33 cellular contexts compared by ENCODE assay signal in the genomic region with DNA sequence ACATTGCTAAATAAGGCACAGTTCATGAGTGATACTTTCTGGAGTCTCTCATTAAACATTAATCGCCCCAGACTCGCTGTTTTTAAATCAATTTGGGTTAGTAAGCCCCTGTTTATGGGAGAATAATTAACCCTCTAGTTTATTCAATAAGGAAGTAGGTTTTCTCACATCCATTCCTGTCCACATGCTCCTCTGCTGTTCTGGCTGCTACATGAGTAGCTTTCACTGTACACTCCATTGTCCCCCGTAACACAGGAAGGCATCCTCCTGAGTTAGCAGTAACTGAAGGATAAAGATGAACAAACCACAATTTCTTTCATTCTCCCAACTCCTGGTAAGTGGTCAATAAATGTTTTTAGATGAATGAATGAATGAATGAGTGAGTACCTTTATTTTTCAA.
"Had no signal": no experiment of that assay in that cellular context is flagged by ENCODE, and none has a peak within 500 bp of the region (broad histone marks: within the 10 kb centered on the region; RNA-seq: fewer than 3 reads in every experiment).

No MANE protein-coding gene starts in this region.

- H3K9me3 Mint-ChIP-seq: activated CD4-positive, alpha-beta T cell treated with anti-CD3 and anti-CD28 coated beads, Interleukin-2, amount 10 ng/mL, durations not matched to agents 24 days and 14 days; activated CD8-positive, alpha-beta T cell treated with anti-CD3 and anti-CD28 coated beads for 36 hours; activated naive CD8-positive, alpha-beta T cell treated with anti-CD3 and anti-CD28 coated beads for 36 hours had no signal

- H3K27ac ChIP-seq: brain microvascular endothelial cell, PC-9, RWPE1, WERI-Rb-1 had no signal

- H3K4me3 Mint-ChIP-seq: activated CD4-positive, alpha-beta T cell treated with anti-CD3 and anti-CD28 coated beads, Interleukin-2, amount 10 ng/mL, durations not matched to agents 24 days and 14 days; activated CD8-positive, alpha-beta T cell treated with anti-CD3 and anti-CD28 coated beads for 36 hours; activated naive CD8-positive, alpha-beta T cell treated with anti-CD3 and anti-CD28 coated beads for 36 hours; activated T-cell treated with anti-CD3 and anti-CD28 coated beads, Interleukin-2, amount 50 U/mL, for 72 hours; activated T-helper 17 cell treated with anti-CD3 and anti-CD28 coated beads, Interleukin-2, amount 50 U/mL, for 72 hours; T-cell; T-helper 17 cell had no signal

- H3K27me3 Mint-ChIP-seq: activated CD4-positive, alpha-beta T cell treated with anti-CD3 and anti-CD28 coated beads, Interleukin-2, amount 10 ng/mL, durations not matched to agents 24 days and 14 days; activated CD8-positive, alpha-beta T cell treated with anti-CD3 and anti-CD28 coated beads for 36 hours; activated T-helper 17 cell treated with anti-CD3 and anti-CD28 coated beads, Interleukin-2, amount 50 U/mL, for 72 hours; T-helper 17 cell had no signal

- H3K27me3 ChIP-seq: brain microvascular endothelial cell had no signal

- H3K36me3 Mint-ChIP-seq: activated naive CD8-positive, alpha-beta T cell treated with anti-CD3 and anti-CD28 coated beads for 36 hours; T-cell had no signal

- H3K4me2 ChIP-seq: PC-9 had no signal

- H3K27ac Mint-ChIP-seq: activated CD4-positive, alpha-beta T cell treated with anti-CD3 and anti-CD28 coated beads, Interleukin-2, amount 10 ng/mL, durations not matched to agents 24 days and 14 days; activated CD8-positive, alpha-beta T cell treated with anti-CD3 and anti-CD28 coated beads for 36 hours; activated naive CD8-positive, alpha-beta T cell treated with anti-CD3 and anti-CD28 coated beads for 36 hours; activated T-cell treated with anti-CD3 and anti-CD28 coated beads, Interleukin-2, amount 50 U/mL, for 72 hours; activated T-helper 17 cell treated with anti-CD3 and anti-CD28 coated beads, Interleukin-2, amount 50 U/mL, for 72 hours; T-cell; T-helper 17 cell had no signal

- H3K4me3 ChIP-seq: PC-9 had no signal

- H3K36me3 ChIP-seq: brain microvascular endothelial cell, WERI-Rb-1 had no signal

- DNase-seq: activated CD4-positive, alpha-beta T cell treated with anti-CD3 and anti-CD28 coated beads for 1 hour; activated CD4-positive, alpha-beta T cell treated with anti-CD3 and anti-CD28 coated beads, Interleukin-2, amount 10 ng/mL, durations not matched to agents 24 days and 14 days; activated CD4-positive, alpha-beta T cell treated with anti-CD3 and anti-CD28 coated beads, Interleukin-2, amount 50 U/mL, for 4 hours; activated CD4-positive, CD25-positive, alpha-beta regulatory T cell; activated CD8-positive, alpha-beta T cell treated with anti-CD3 and anti-CD28 coated beads for 36 hours; activated effector memory CD4-positive, alpha-beta T cell treated with anti-CD3 and anti-CD28 coated beads, Interleukin-2, amount 50 U/mL, for 16 hours; activated naive CD4-positive, alpha-beta T cell; activated naive CD4-positive, alpha-beta T cell treated with anti-CD3 and anti-CD28 coated beads, Interleukin-2, amount 50 U/mL, for 16 hours; activated naive CD8-positive, alpha-beta T cell treated with anti-CD3 and anti-CD28 coated beads for 36 hours; activated T-cell treated with anti-CD3 and anti-CD28 coated beads, Interleukin-2, amount 50 U/mL, for 1 hour; activated T-cell treated with anti-CD3 and anti-CD28 coated beads, Interleukin-2, amount 50 U/mL, for 72 hours; amniotic stem cell; aorta; brain microvascular endothelial cell; central memory CD4-positive, alpha-beta T cell; Karpas-422; NCI-H1048; NCI-H1436 treated with DMSO at 0.1 percent for 48 hours; NCI-H187 treated with DMSO at 0.1 percent for 48 hours; NCI-H2081; NCI-H2171 treated with DMSO at 0.1 percent for 48 hours; NCI-H345; NCI-H524 treated with DMSO at 0.1 percent for 48 hours; NCI-H748 treated with DMSO at 0.1 percent for 48 hours; NK-92 treated with Interleukin-12 subunit alpha and Interleukin-12 subunit beta, amount 100 ng/mL, for 24 hours; PC-9; SIG-M5; T-cell; T-helper 17 cell; WERI-Rb-1 had no signal

- ATAC-seq: activated CD8-positive, alpha-beta T cell treated with anti-CD3 and anti-CD28 coated beads for 36 hours; activated T-cell treated with anti-CD3 and anti-CD28 coated beads, Interleukin-2, amount 50 U/mL, for 72 hours; activated T-helper 17 cell treated with anti-CD3 and anti-CD28 coated beads, Interleukin-2, amount 50 U/mL, for 72 hours; SK-N-SH treated with all-trans-retinoic acid at 6 μM for 48 hours; T-cell; T-helper 17 cell had no signal

- H2AFZ ChIP-seq: PC-9 had no signal

- H3K4me1 Mint-ChIP-seq: activated CD4-positive, alpha-beta T cell treated with anti-CD3 and anti-CD28 coated beads, Interleukin-2, amount 10 ng/mL, durations not matched to agents 24 days and 14 days; activated naive CD8-positive, alpha-beta T cell treated with anti-CD3 and anti-CD28 coated beads for 36 hours; activated T-helper 17 cell treated with anti-CD3 and anti-CD28 coated beads, Interleukin-2, amount 50 U/mL, for 72 hours; T-helper 17 cell had no signal
